In the genomic region with DNA sequence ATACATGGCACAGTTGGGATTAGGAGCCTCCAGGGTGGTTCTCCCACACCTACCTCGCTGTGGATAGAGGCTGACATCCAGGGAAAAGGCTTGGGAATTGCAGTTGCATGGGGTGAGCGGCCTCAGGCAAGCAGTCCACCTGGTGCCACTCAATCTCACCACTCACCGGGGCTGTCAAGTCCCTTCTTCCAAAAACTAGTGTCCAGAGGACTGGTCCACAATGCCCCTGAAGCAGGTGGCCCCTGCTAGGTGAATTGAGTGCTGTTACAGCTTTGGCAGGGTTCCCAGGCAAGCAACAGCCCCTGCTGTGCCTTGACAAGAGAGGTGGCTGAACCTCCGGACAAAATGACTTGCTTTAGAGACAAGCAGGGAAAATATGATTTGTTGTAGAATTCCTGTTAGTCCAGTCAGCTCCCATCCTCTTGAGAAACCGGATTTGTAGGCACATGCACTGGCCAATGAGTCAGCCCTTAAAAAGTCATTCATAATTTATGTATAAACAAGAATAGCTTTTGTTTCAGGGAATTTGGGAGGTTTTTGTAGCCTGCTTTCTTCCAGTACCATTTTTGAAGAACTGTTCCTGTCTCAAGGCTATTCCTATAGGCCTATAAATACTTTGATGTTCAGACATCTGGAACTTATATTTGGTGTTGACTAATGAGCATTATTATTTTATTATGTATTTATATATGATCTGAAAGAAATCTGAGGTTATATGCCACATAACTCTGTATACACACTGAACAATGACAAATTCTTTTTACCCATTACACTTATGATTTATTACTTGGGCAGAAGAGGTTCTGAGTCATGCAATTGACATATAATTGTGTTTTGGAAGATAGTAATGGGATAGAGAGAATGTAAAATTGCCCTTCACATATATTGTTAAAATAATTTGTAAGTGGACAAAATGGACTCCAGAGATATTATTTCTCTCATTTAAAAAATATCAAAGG, we compare ENCODE assay signal across 9 cellular contexts.
DNase-seq lines count a peak whose midpoint lies in the region; ATAC-seq, FAIRE-seq and TF ChIP-seq lines count a peak whose summit lies in the region.
"Had no signal": no experiment of that assay in that cellular context is flagged by ENCODE, and none has a peak within 500 bp of the region (broad histone marks: within the 10 kb centered on the region; RNA-seq: fewer than 3 reads in every experiment).

No MANE protein-coding gene starts in this region.

- no peaks in the 10 kb centered on the region for H4K20me1 ChIP-seq in endothelial cell of umbilical vein (replicated peaks; ENCODE audit: control insufficient read depth, extremely low read depth, insufficient read depth, low read length)

- H3K4me3 Mint-ChIP-seq in activated CD4-positive, alpha-beta T cell treated with anti-CD3 and anti-CD28 coated beads for 36 hours: no peak overlapping the region

- DNase-seq in Daoy (ENCODE audit: low read depth): peak; percentile 84
- DNase-seq in NCI-H345 treated with DMSO at 0.1 percent for 48 hours (lab: John Stamatoyannopoulos, UW; ENCODE audit: unreplicated experiment): peak; percentile 93
- peak; percentile 89 for DNase-seq in endothelial cell of umbilical vein (ENCODE audit: low read depth, low spot score)
- DNase-seq in prostate gland (ENCODE audit: low spot score): peak; percentile 41
- no peak for DNase-seq in GOT3 (lab: John Stamatoyannopoulos, UW)
- DNase-seq in activated CD4-positive, alpha-beta T cell treated with anti-CD3 and anti-CD28 coated beads for 36 hours: no peak
- DNase-seq: stimulated activated CD4-positive, alpha-beta T cell treated with anti-CD3 and anti-CD28 coated beads, Interleukin-4, amount 100 ng/mL, for 24 hours had no signal

- no peaks in the 10 kb centered on the region for H3K79me2 ChIP-seq in endothelial cell of umbilical vein (ENCODE audit: control insufficient read depth, insufficient read depth, low read length)

- no peak overlapping the region for H3K4me3 ChIP-seq in endothelial cell of umbilical vein (replicated peaks in 1 of 3; ENCODE audit: insufficient read depth in 1 of 3, low read depth in 1 of 3, low read length in 3 of 3)
- H3K4me3 ChIP-seq in prostate gland: no peak overlapping the region

- H3K27me3 Mint-ChIP-seq in activated CD4-positive, alpha-beta T cell treated with anti-CD3 and anti-CD28 coated beads for 36 hours: no peaks in the 10 kb centered on the region

- no peaks in the 10 kb centered on the region for H3K36me3 ChIP-seq in endothelial cell of umbilical vein (ENCODE audit: control insufficient read depth in 2 of 2, extremely low read depth in 1 of 2, insufficient read depth in 2 of 2, low read length in 2 of 2)
- H3K36me3 ChIP-seq in prostate gland: no peaks in the 10 kb centered on the region

- H3K9me3 Mint-ChIP-seq in activated CD4-positive, alpha-beta T cell treated with anti-CD3 and anti-CD28 coated beads for 36 hours (ENCODE audit: low read depth): peaks cover 10% of the 10 kb centered on the region

- TF ChIP-seq CTCF in endothelial cell of umbilical vein (IDR thresholded peaks at IDR 0.05; ENCODE audit: extremely low read depth in 1 of 2, insufficient read depth in 1 of 2, low read depth in 1 of 2, low read length in 2 of 2) (no peak), prostate gland (IDR thresholded peaks at IDR 0.05) (no peak)

- POLR2A ChIA-PET in endothelial cell of umbilical vein (lab: Charles Lee): interaction anchor here (0.6 kb wide), 1 partner anchor 9 kb away, joined by 3 read pairs; no protein-coding TSS in a partner anchor
- POLR2A ChIA-PET in activated CD4-positive, alpha-beta T cell treated with anti-CD3 and anti-CD28 coated beads for 36 hours (lab: Charles Lee): no interaction called here

- H3K27ac ChIP-seq in endothelial cell of umbilical vein (ENCODE audit: insufficient read depth, low read depth, low read length) (peak overlapping the region; percentile 46), prostate gland (no peak overlapping the region)

- H3K27me3 ChIP-seq in endothelial cell of umbilical vein (ENCODE audit: control insufficient read depth in 2 of 2, insufficient read depth in 2 of 2, low read length in 2 of 2) (no peaks in the 10 kb centered on the region), prostate gland (replicated peaks; ENCODE audit: insufficient read depth) (no peaks in the 10 kb centered on the region)

- peak; percentile 86 for FAIRE-seq in endothelial cell of umbilical vein (lab: Jason Lieb, UNC)

- TF ChIP-seq POLR2A in endothelial cell of umbilical vein (IDR thresholded peaks at IDR 0.05; ENCODE audit: low read depth, low read length) (no peak), prostate gland (IDR thresholded peaks at IDR 0.05) (no peak)

- no peak overlapping the region for H2AFZ ChIP-seq in endothelial cell of umbilical vein (ENCODE audit: low read depth, low read length)

- BruUV-seq in endothelial cell of umbilical vein (replicated peaks; lab: Mats Ljungman, UMichigan): no TSS peak

- no peak overlapping the region for H3K9ac ChIP-seq in endothelial cell of umbilical vein (replicated peaks; ENCODE audit: extremely low read depth, insufficient read depth, low read length)

- dilution Hi-C loops in endothelial cell of umbilical vein (cut with MboI; ENCODE audit: extremely low pct_ligation_motif_present, low sequenced_read_pairs): no loop called here

- CTCF ChIA-PET in endothelial cell of umbilical vein (lab: Charles Lee): interaction anchor here (0.7 to 2.4 kb wide), 11 partner anchors 8 to 957 kb away, joined by 3 to 10 read pairs (median 4); no protein-coding TSS in a partner anchor
- CTCF ChIA-PET in activated CD4-positive, alpha-beta T cell treated with anti-CD3 and anti-CD28 coated beads for 36 hours (lab: Charles Lee): no interaction called here

- ATAC-seq in HG02884 (IDR thresholded peaks at IDR 0.05; ENCODE audit: unreplicated experiment) (no peak), GM21367 (IDR thresholded peaks at IDR 0.05; ENCODE audit: unreplicated experiment) (no peak)
- ATAC-seq in activated CD4-positive, alpha-beta T cell treated with anti-CD3 and anti-CD28 coated beads for 36 hours: no peak

- no peaks in the 10 kb centered on the region for H3K4me1 Mint-ChIP-seq in activated CD4-positive, alpha-beta T cell treated with anti-CD3 and anti-CD28 coated beads for 36 hours

- no peaks in the 10 kb centered on the region for H3K36me3 Mint-ChIP-seq in activated CD4-positive, alpha-beta T cell treated with anti-CD3 and anti-CD28 coated beads for 36 hours (ENCODE audit: low read depth)

- 33% methylated on average over 5 of the region's 5 CpGs for WGBS in prostate gland

- H3K27ac Mint-ChIP-seq in activated CD4-positive, alpha-beta T cell treated with anti-CD3 and anti-CD28 coated beads for 36 hours: no peak overlapping the region

- intact Hi-C loops in endothelial cell of umbilical vein (cut with micrococcal nuclease): no loop called here
- intact Hi-C loops in prostate gland (cut with DNase I): no loop called here
- intact Hi-C loops in activated CD4-positive, alpha-beta T cell treated with anti-CD3 and anti-CD28 coated beads for 36 hours (cut with DNase I, micrococcal nuclease): no loop called here

- no peaks in the 10 kb centered on the region for H3K9me3 ChIP-seq in endothelial cell of umbilical vein (replicated peaks; ENCODE audit: control insufficient read depth, insufficient read depth, low read length)
- no peaks in the 10 kb centered on the region for H3K9me3 ChIP-seq in prostate gland

- no peaks in the 10 kb centered on the region for H3K9me1 ChIP-seq in endothelial cell of umbilical vein (replicated peaks; ENCODE audit: control insufficient read depth, extremely low read depth, insufficient read depth, low read length)

- peak overlapping the region; percentile 16 for H3K4me2 ChIP-seq in endothelial cell of umbilical vein (ENCODE audit: insufficient read depth, low read length)

- H3K4me1 ChIP-seq in endothelial cell of umbilical vein (ENCODE audit: control insufficient read depth, extremely low read depth, insufficient read depth, low read length) (peaks cover 26% of the 10 kb centered on the region), prostate gland (replicated peaks) (no peaks in the 10 kb centered on the region)

TF ChIP-seq in endothelial cell of umbilical vein, 7 proteins besides CTCF, POLR2A, EP300 and RAD21:
- TF ChIP-seq JUN (IDR thresholded peaks at IDR 0.05; ENCODE audit: borderline replicate concordance, insufficient read depth, insufficient read length, low read depth): peak; percentile 79
- peak; percentile 92 for TF ChIP-seq FOS (IDR thresholded peaks at IDR 0.05; ENCODE audit: borderline replicate concordance, insufficient read depth, low read length)
- TF ChIP-seq POLR2AphosphoS5 (IDR thresholded peaks at IDR 0.05; ENCODE audit: insufficient read depth, low read depth, low read length): no peak
- no peak for TF ChIP-seq MYC (IDR thresholded peaks at IDR 0.05; ENCODE audit: low read depth, low read length)
- no peak for TF ChIP-seq GATA2 (IDR thresholded peaks at IDR 0.05; ENCODE audit: insufficient read depth, insufficient read length, low read depth, low read length)
- no peak for TF ChIP-seq EZH2 (IDR thresholded peaks at IDR 0.05; ENCODE audit: borderline replicate concordance, low read depth, low read length, severe bottlenecking)
- no peak for TF ChIP-seq MAX (IDR thresholded peaks at IDR 0.05; ENCODE audit: insufficient read depth, insufficient read length)

Comparison
In these comparisons a context has a peak if more than half of its experiments do, and no peak if none do; other contexts are left out.
1. DNase-seq: peak in Daoy (single experiment), NCI-H345 treated with DMSO at 0.1 percent for 48 hours (single experiment), endothelial cell of umbilical vein (single experiment) and prostate gland (single experiment); none in GOT3 (single experiment) and activated CD4-positive, alpha-beta T cell treated with anti-CD3 and anti-CD28 coated beads for 36 hours (single experiment).